8 cellular contexts compared by ENCODE assay signal in the genomic region with DNA sequence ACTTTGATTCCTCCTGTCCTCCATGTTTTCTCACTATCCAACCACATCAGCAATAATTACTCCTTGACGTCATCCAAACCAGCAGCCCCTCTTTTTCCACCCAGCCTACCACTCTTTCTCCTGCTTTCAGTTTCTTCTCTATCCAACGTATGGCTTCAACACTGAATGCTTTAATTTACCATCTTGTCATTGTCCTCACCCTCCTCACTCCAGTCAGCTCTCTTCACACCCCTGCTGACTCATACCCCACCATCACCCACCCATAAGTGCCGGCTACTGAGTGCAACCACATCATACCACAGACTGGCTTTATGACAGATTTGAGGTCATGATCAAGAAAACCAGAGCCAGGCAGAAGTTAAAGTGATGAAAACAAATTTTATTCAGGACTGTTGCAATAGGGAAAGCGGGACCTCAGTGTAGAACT. TPM values are rescaled to one million over a fixed set of nuclear protein-coding genes. Genes with fewer than 3 reads are reported as not detected.
DNase-seq lines count a peak whose midpoint lies in the region; ATAC-seq and TF ChIP-seq lines count a peak whose summit lies in the region.

No MANE protein-coding gene starts in this region.

- H3K27ac ChIP-seq in naive thymus-derived CD4-positive, alpha-beta T cell (ENCODE audit: low read depth, low read length): no peak overlapping the region
- H3K27ac ChIP-seq in vagina: no peak overlapping the region

- intact Hi-C loops in naive thymus-derived CD4-positive, alpha-beta T cell (cut with micrococcal nuclease): loop anchor here in 1 of 2 donors (1.0 to 2.0 kb wide), 2 partner anchors 10 to 20 kb away; partner anchors contain the start of gene ANXA5
- intact Hi-C loops in left cardiac atrium (cut with DNase I) (no loop called here), vagina (cut with DNase I) (no loop called here)

- TF ChIP-seq CTCF in vagina (IDR thresholded peaks at IDR 0.05): no peak

- no peak overlapping the region for H3K4me3 ChIP-seq in naive thymus-derived CD4-positive, alpha-beta T cell (ENCODE audit: low read length)
- H3K4me3 ChIP-seq in vagina: no peak overlapping the region

- H3K36me3 Mint-ChIP-seq in naive thymus-derived CD4-positive, alpha-beta T cell: peaks cover 0 to 7% (median 0%) of the 10 kb centered on the region in 5 donors

- CTCF ChIA-PET in naive thymus-derived CD4-positive, alpha-beta T cell (lab: Charles Lee): no interaction called here

- DNase-seq in EL: peak; percentile 69
- DNase-seq in activated CD8-positive, alpha-beta memory T cell treated with anti-CD3 and anti-CD28 coated beads, Interleukin-2, amount 50 U/mL, for 4 hours: peak; percentile 49
- peak in 1 of 9 donors; percentile 68 for DNase-seq in naive thymus-derived CD4-positive, alpha-beta T cell
- DNase-seq in left cardiac atrium: no peak
- DNase-seq in vagina (ENCODE audit: extremely low spot score in 2 of 2): no peak

- H3K9me3 ChIP-seq in naive thymus-derived CD4-positive, alpha-beta T cell (ENCODE audit: control insufficient read depth in 2 of 3, low read length in 3 of 3): no peaks in the 10 kb centered on the region
- H3K9me3 ChIP-seq in vagina: no peaks in the 10 kb centered on the region

- H3K27me3 ChIP-seq in naive thymus-derived CD4-positive, alpha-beta T cell (ENCODE audit: control insufficient read depth in 2 of 2, insufficient read depth in 2 of 2, low read length in 2 of 2): no peaks in the 10 kb centered on the region
- H3K27me3 ChIP-seq in vagina: no peaks in the 10 kb centered on the region

- H3K4me1 Mint-ChIP-seq in naive thymus-derived CD4-positive, alpha-beta T cell: peaks cover 0 to 28% (median 1%) of the 10 kb centered on the region in 7 donors

- TF ChIP-seq POLR2A in vagina (IDR thresholded peaks at IDR 0.05): no peak

- peaks cover 0 to 7% (median 0%) of the 10 kb centered on the region in 11 donors for H3K9me3 Mint-ChIP-seq in naive thymus-derived CD4-positive, alpha-beta T cell

- peak overlapping the region in 2 of 10 donors; percentile 23 to 26 for H3K4me3 Mint-ChIP-seq in naive thymus-derived CD4-positive, alpha-beta T cell

- peaks cover 28 to 46% (median 31%) of the 10 kb centered on the region in 5 donors for H3K27me3 Mint-ChIP-seq in naive thymus-derived CD4-positive, alpha-beta T cell

- H3K27ac Mint-ChIP-seq in naive thymus-derived CD4-positive, alpha-beta T cell: peak overlapping the region in 2 of 9 donors; percentile 28 to 53

- H3K4me1 ChIP-seq in naive thymus-derived CD4-positive, alpha-beta T cell (ENCODE audit: control insufficient read depth in 2 of 2, insufficient read depth in 2 of 2, low read length in 2 of 2): peaks cover 0 to 7% of the 10 kb centered on the region in 2 donors
- no peaks in the 10 kb centered on the region for H3K4me1 ChIP-seq in vagina

- no peaks in the 10 kb centered on the region for H3K36me3 ChIP-seq in naive thymus-derived CD4-positive, alpha-beta T cell (ENCODE audit: control insufficient read depth in 2 of 3, insufficient read depth in 3 of 3, low read length in 3 of 3)
- H3K36me3 ChIP-seq in vagina: no peaks in the 10 kb centered on the region

- ATAC-seq in HG02981 (IDR thresholded peaks at IDR 0.05; ENCODE audit: unreplicated experiment): peak; percentile 42
- ATAC-seq in naive thymus-derived CD4-positive, alpha-beta T cell: peak; percentile 87
- no peak for ATAC-seq in HG03520 (IDR thresholded peaks at IDR 0.05; ENCODE audit: unreplicated experiment)
- ATAC-seq in left cardiac atrium: no peak
- ATAC-seq in GM21360 (IDR thresholded peaks at IDR 0.05; ENCODE audit: unreplicated experiment): no peak

- POLR2A ChIA-PET in naive thymus-derived CD4-positive, alpha-beta T cell (lab: Charles Lee): no interaction called here

RNA-seq across cellular contexts. Expression of gene ANXA5, which starts 9.8 kb away (rescaled TPM):
- total RNA-seq in naive thymus-derived CD4-positive, alpha-beta T cell: 100 to 1,000 TPM in 2 of 5 experiments, 10 to 100 TPM in 3; 25.5 to 180 (median 49.5) TPM
- 10 to 100 TPM; 46.0 to 91.0 TPM for polyA plus RNA-seq in naive thymus-derived CD4-positive, alpha-beta T cell
- total RNA-seq in left cardiac atrium: 100 to 1,000 TPM; 243 to 278 TPM
- total RNA-seq in vagina: 197 TPM

RNA-seq across cellular contexts. Expression of gene SMIM43, which starts 58.4 kb away (rescaled TPM):
- total RNA-seq in naive thymus-derived CD4-positive, alpha-beta T cell: not detected
- polyA plus RNA-seq in naive thymus-derived CD4-positive, alpha-beta T cell: not detected
- total RNA-seq in left cardiac atrium: not detected
- not detected for total RNA-seq in vagina

Comparison
In these comparisons a context has a peak if more than half of its experiments do, and no peak if none do; other contexts are left out.
1. DNase-seq: peak in EL (single experiment) and activated CD8-positive, alpha-beta memory T cell treated with anti-CD3 and anti-CD28 coated beads, Interleukin-2, amount 50 U/mL, for 4 hours (single experiment); none in left cardiac atrium (single experiment) and vagina (0 of 2).
2. ATAC-seq: peak in HG02981 (single experiment) and naive thymus-derived CD4-positive, alpha-beta T cell (single experiment); none in HG03520 (single experiment), left cardiac atrium (0 of 2) and GM21360 (single experiment).